Comparison of ENCODE assay signal across 23 cellular contexts in genomic region chr3:109047366-109047765, GRCh38.
DNase-seq lines count a peak whose midpoint lies in the region; ATAC-seq, FAIRE-seq and TF ChIP-seq lines count a peak whose summit lies in the region.
"Had no signal": no experiment of that assay in that cellular context is flagged by ENCODE, and none has a peak within 500 bp of the region (broad histone marks: within the 10 kb centered on the region; RNA-seq: fewer than 3 reads in every experiment).

No MANE protein-coding gene starts in this region.

- no peaks in the 10 kb centered on the region for H3K27me3 ChIP-seq in SK-N-SH (ENCODE audit: insufficient read depth)
- H3K27me3 ChIP-seq in H1 (replicated peaks in 1 of 4; ENCODE audit: control insufficient read depth in 3 of 4, extremely low read depth in 1 of 4, insufficient read depth in 3 of 4, low read length in 3 of 4) = no peaks in the 10 kb centered on the region
- no peaks in the 10 kb centered on the region for H3K27me3 ChIP-seq in CD4-positive, alpha-beta T cell (ENCODE audit: control insufficient read depth, insufficient read depth, low read length)
- H3K27me3 ChIP-seq: BE2C, BLaER1 had no signal

- no peak for TF ChIP-seq POLR2A in H1 (IDR thresholded peaks at IDR 0.05; ENCODE audit: control extremely low read depth in 1 of 2, low read depth in 2 of 2, low read length in 2 of 2)

- H3K23ac ChIP-seq in H1 (ENCODE audit: insufficient read length) = no peak overlapping the region

- no peaks in the 10 kb centered on the region for H3K36me3 ChIP-seq in SK-N-SH (replicated peaks in 1 of 2; ENCODE audit: control insufficient read depth in 1 of 2, insufficient read depth in 2 of 2, low read length in 1 of 2)
- no peaks in the 10 kb centered on the region for H3K36me3 ChIP-seq in H1 (ENCODE audit: control insufficient read depth in 2 of 4, insufficient read depth in 4 of 4, low read length in 3 of 4)
- H3K36me3 ChIP-seq: BE2C, BLaER1 had no signal

- H3F3A ChIP-seq in SK-N-SH (replicated peaks; ENCODE audit: insufficient read depth) = no peaks in the 10 kb centered on the region

- no peak overlapping the region for H2AFZ ChIP-seq in SK-N-SH (ENCODE audit: low read depth)
- H2AFZ ChIP-seq in H1 (ENCODE audit: low read length) = no peak overlapping the region

- H4K20me1 ChIP-seq in SK-N-SH (ENCODE audit: insufficient read depth) (no peaks in the 10 kb centered on the region), H1 (replicated peaks in 1 of 2; ENCODE audit: control insufficient read depth in 1 of 2, insufficient read depth in 2 of 2, low read length in 2 of 2) (no peaks in the 10 kb centered on the region)
- H4K20me1 ChIP-seq: BLaER1 had no signal

- POLR2A ChIA-PET in SK-N-SH (lab: Yijun Ruan, JAX) = no interaction called here
- POLR2A ChIA-PET in H1 (lab: Charles Lee; ENCODE audit: partially characterized antibody) = no interaction called here
- POLR2A ChIA-PET in CD4-positive, alpha-beta T cell (lab: Charles Lee) = no interaction called here

- no peak overlapping the region for H4K8ac ChIP-seq in H1 (ENCODE audit: extremely low read depth, insufficient read depth, low read length)

- H3K4ac ChIP-seq in H1 (replicated peaks; ENCODE audit: insufficient read length, low read depth, low read length) = no peak overlapping the region

- DNase-seq in SK-N-SH (no peak), SK-N-DZ (ENCODE audit: low spot score) (peak; percentile 51), H1 (ENCODE audit: low read depth in 1 of 2, low spot score in 2 of 2) (no peak), AG08395 (ENCODE audit: low spot score) (no peak), NCI-H2029 treated with DMSO at 0.1 percent for 48 hours (lab: John Stamatoyannopoulos, UW) (no peak)
- DNase-seq in CD4-positive, alpha-beta T cell = no peak
- DNase-seq: BE2C; C1 segment of cervical spinal cord; Caco-2; Calu3; CD4-positive, CD25-positive, alpha-beta regulatory T cell; CD8-positive, alpha-beta T cell; DMS79 treated with DMSO at 0.1 percent for 48 hours; GF-D8 had no signal

- FAIRE-seq in H1 (lab: Jason Lieb, UNC) = no peak
- FAIRE-seq: D721Med, G401.6, GM12891, GM19239 had no signal

- TF ChIP-seq CTCF in SK-N-SH (IDR thresholded peaks at IDR 0.05) (no peak), H1 (IDR thresholded peaks at IDR 0.05; ENCODE audit: control extremely low read depth in 1 of 3, insufficient read depth in 1 of 3, low read depth in 1 of 3, low read length in 3 of 3) (no peak)
- TF ChIP-seq CTCF in CD4-positive, alpha-beta T cell (IDR thresholded peaks at IDR 0.05) = no peak

- ATAC-seq in SK-N-SH treated with all-trans-retinoic acid at 6 μM for 48 hours = no peak
- no peak for ATAC-seq in CD4-positive, alpha-beta T cell (ENCODE audit: poor library complexity)
- ATAC-seq: A549; CD8-positive, alpha-beta T cell had no signal

- no peaks in the 10 kb centered on the region for H3K36me3 Mint-ChIP-seq in CD4-positive, alpha-beta T cell (ENCODE audit: low read depth)
- H3K36me3 Mint-ChIP-seq: CD14-positive monocyte; CD4-positive, CD25-positive, alpha-beta regulatory T cell; CD8-positive, alpha-beta T cell had no signal

- H3K79me2 ChIP-seq in SK-N-SH (ENCODE audit: insufficient read depth) (no peaks in the 10 kb centered on the region), H1 (ENCODE audit: control insufficient read depth in 1 of 2, insufficient read depth in 2 of 2, low read length in 2 of 2) (no peaks in the 10 kb centered on the region)

- H3K79me1 ChIP-seq in H1 (ENCODE audit: low read depth, low read length) = no peaks in the 10 kb centered on the region

- H3K27ac ChIP-seq in SK-N-SH (ENCODE audit: low read depth in 2 of 2, low read length in 1 of 2) = no peak overlapping the region
- no peak overlapping the region for H3K27ac ChIP-seq in H1 (ENCODE audit: low read depth, low read length)
- no peak overlapping the region for H3K27ac ChIP-seq in CD4-positive, alpha-beta T cell (ENCODE audit: low read depth, low read length)
- H3K27ac ChIP-seq: 22Rv1, A549, BLaER1 had no signal

- no peak overlapping the region for H2BK5ac ChIP-seq in H1 (ENCODE audit: low read depth, low read length)

- CTCF ChIA-PET in SK-N-SH (lab: Yijun Ruan, JAX) = interaction anchor here (0.6 to 2.2 kb wide), 3 partner anchors 21 to 132 kb away, joined by 3 to 8 read pairs (median 3); no protein-coding TSS in a partner anchor
- CTCF ChIA-PET in H1 (lab: Charles Lee; ENCODE audit: partially characterized antibody) = interaction anchor here (0.6 to 1.4 kb wide), 4 partner anchors 23 to 280 kb away, joined by 3 to 5 read pairs (median 4); no protein-coding TSS in a partner anchor
- CTCF ChIA-PET in CD4-positive, alpha-beta T cell (lab: Charles Lee) = no interaction called here

- H3K14ac ChIP-seq in H1 (ENCODE audit: insufficient read length) = no peak overlapping the region

- H2BK12ac ChIP-seq in H1 (ENCODE audit: low read depth, low read length) = no peak overlapping the region

- TF ChIP-seq EP300 in SK-N-SH (IDR thresholded peaks at IDR 0.05; ENCODE audit: borderline replicate concordance in 1 of 2, low read depth in 1 of 2, low read length in 1 of 2) = no peak
- no peak for TF ChIP-seq EP300 in H1 (IDR thresholded peaks at IDR 0.05; ENCODE audit: borderline replicate concordance in 1 of 2, low read depth in 2 of 2, low read length in 2 of 2)

- no peak overlapping the region for H2BK15ac ChIP-seq in H1 (ENCODE audit: low read length)

- H3K9ac ChIP-seq in SK-N-SH = no peak overlapping the region
- no peak overlapping the region for H3K9ac ChIP-seq in H1 (replicated peaks in 1 of 4; ENCODE audit: extremely low read depth in 1 of 4, low read depth in 3 of 4, low read length in 3 of 4)
- H3K9ac ChIP-seq: BLaER1 had no signal

- intact Hi-C loops in CD4-positive, alpha-beta T cell (cut with DNase I, micrococcal nuclease) = no loop called here

- no peak overlapping the region for H3K27ac Mint-ChIP-seq in CD4-positive, alpha-beta T cell
- H3K27ac Mint-ChIP-seq: CD14-positive monocyte; CD4-positive, CD25-positive, alpha-beta regulatory T cell; CD8-positive, alpha-beta T cell had no signal

- no peaks in the 10 kb centered on the region for H3K23me2 ChIP-seq in H1 (ENCODE audit: low read depth, low read length)

- H3K4me3 Mint-ChIP-seq in CD4-positive, alpha-beta T cell = no peak overlapping the region
- H3K4me3 Mint-ChIP-seq: CD14-positive monocyte; CD4-positive, CD25-positive, alpha-beta regulatory T cell; CD8-positive, alpha-beta T cell had no signal

- H3K4me1 ChIP-seq in SK-N-SH (ENCODE audit: control insufficient read depth in 1 of 2, insufficient read depth in 2 of 2, low read depth in 1 of 2, low read length in 1 of 2) (no peaks in the 10 kb centered on the region), H1 (replicated peaks in 1 of 4; ENCODE audit: control insufficient read depth in 3 of 4, insufficient read depth in 4 of 4, low read length in 3 of 4) (peaks cover 0 to 6% (median 2%) of the 10 kb centered on the region in 4 experiments; a peak in 4 of 7 replicates)
- H3K4me1 ChIP-seq: A549, BE2C, BLaER1, Caco-2 had no signal

- peak overlapping the region; percentile 68 for H4K5ac ChIP-seq in H1 (ENCODE audit: insufficient read length, low read depth, low read length)

- no peak overlapping the region for H4K91ac ChIP-seq in H1 (replicated peaks; ENCODE audit: insufficient read length, low read length)

- H3K4me1 Mint-ChIP-seq in CD4-positive, alpha-beta T cell (ENCODE audit: low read depth) = no peaks in the 10 kb centered on the region
- H3K4me1 Mint-ChIP-seq: CD4-positive, CD25-positive, alpha-beta regulatory T cell had no signal

- H3K9me3 Mint-ChIP-seq in CD4-positive, alpha-beta T cell = no peaks in the 10 kb centered on the region
- H3K9me3 Mint-ChIP-seq: CD14-positive monocyte; CD4-positive, CD25-positive, alpha-beta regulatory T cell; CD8-positive, alpha-beta T cell had no signal

- H2AK5ac ChIP-seq in H1 (ENCODE audit: low read depth, low read length) = no peak overlapping the region

- WGBS in SK-N-SH (ENCODE audit: low lambda C conversion rate) = 60% methylated on average over 2 of the region's 2 CpGs
- WGBS in H1 (ENCODE audit: extremely low coverage in 1 of 2, insufficient coverage in 1 of 2, insufficient read length in 1 of 2, insufficient replicate concordance in 2 of 2, low coverage in 1 of 2, low lambda C conversion rate in 2 of 2, missing lambda C conversion rate in 1 of 2), 2 experiments = 68% methylated on average over 2 of the region's 2 CpGs; no CpG with 5 or more reads in 1 of the 2 experiments

- no peaks in the 10 kb centered on the region for H3K9me2 ChIP-seq in SK-N-SH

- H3K27me3 Mint-ChIP-seq in CD4-positive, alpha-beta T cell = no peaks in the 10 kb centered on the region

- no peak overlapping the region for H2BK120ac ChIP-seq in H1 (replicated peaks; ENCODE audit: low read depth, low read length)

- H3K4me2 ChIP-seq in SK-N-SH (no peak overlapping the region), H1 (ENCODE audit: insufficient read depth in 1 of 2, low read depth in 2 of 2, low read length in 2 of 2) (0 out of 4 replicates have a peak overlapping the region, but pooled peaks of 1 of the 2 experiments have one; percentile 6)
- H3K4me2 ChIP-seq: A549, BLaER1 had no signal

- H3K4me3 ChIP-seq in SK-N-SH (ENCODE audit: low read depth in 2 of 2, low read length in 1 of 2) = no peak overlapping the region
- no peak overlapping the region for H3K4me3 ChIP-seq in H1 (ENCODE audit: extremely low read depth in 1 of 4, insufficient read depth in 2 of 4, low read depth in 3 of 4, low read length in 4 of 4)
- H3K4me3 ChIP-seq: A549, BLaER1 had no signal

- H3K56ac ChIP-seq in H1 (replicated peaks; ENCODE audit: insufficient read length, low read depth, low read length) = no peak overlapping the region

- no peak for TF ChIP-seq RAD21 in SK-N-SH (IDR thresholded peaks at IDR 0.05; ENCODE audit: low read length)
- TF ChIP-seq RAD21 in H1 (IDR thresholded peaks at IDR 0.05 in 1 of 2, conservative IDR thresholded peaks at IDR 0.05 in 1 of 2; ENCODE audit: low read depth in 2 of 2, low read length in 2 of 2) = no peak

- no peaks in the 10 kb centered on the region for H3K9me3 ChIP-seq in SK-N-SH
- H3K9me3 ChIP-seq in H1 (ENCODE audit: insufficient read depth in 2 of 2, low read depth in 1 of 2, low read length in 1 of 2) = no peaks in the 10 kb centered on the region
- H3K9me3 ChIP-seq in CD4-positive, alpha-beta T cell (ENCODE audit: control insufficient read depth, low read length) = no peaks in the 10 kb centered on the region
- H3K9me3 ChIP-seq: A549, BE2C, BLaER1, Caco-2 had no signal

- H3K18ac ChIP-seq in H1 (ENCODE audit: extremely low read depth, low read length) = no peak overlapping the region

- H2BK20ac ChIP-seq in H1 (ENCODE audit: low read length) = no peak overlapping the region

TF ChIP-seq in SK-N-SH, 30 proteins besides CTCF, POLR2A, EP300 and RAD21 (continues in another document):
- no peak for TF ChIP-seq CHD2 (IDR thresholded peaks at IDR 0.05; ENCODE audit: low read length, partially characterized antibody)

TF ChIP-seq in H1, 55 proteins besides CTCF, POLR2A, EP300 and RAD21 (continues in another document):
- TF ChIP-seq SP4 (IDR thresholded peaks at IDR 0.05; ENCODE audit: low read length) (no peak), CTBP2 (IDR thresholded peaks at IDR 0.05; ENCODE audit: borderline replicate concordance, insufficient read depth, insufficient read length, low read length) (no peak), POLR2AphosphoS5 (IDR thresholded peaks at IDR 0.05; ENCODE audit: low read depth, low read length) (no peak)
